8 cellular contexts compared by ENCODE assay signal in the genomic region with DNA sequence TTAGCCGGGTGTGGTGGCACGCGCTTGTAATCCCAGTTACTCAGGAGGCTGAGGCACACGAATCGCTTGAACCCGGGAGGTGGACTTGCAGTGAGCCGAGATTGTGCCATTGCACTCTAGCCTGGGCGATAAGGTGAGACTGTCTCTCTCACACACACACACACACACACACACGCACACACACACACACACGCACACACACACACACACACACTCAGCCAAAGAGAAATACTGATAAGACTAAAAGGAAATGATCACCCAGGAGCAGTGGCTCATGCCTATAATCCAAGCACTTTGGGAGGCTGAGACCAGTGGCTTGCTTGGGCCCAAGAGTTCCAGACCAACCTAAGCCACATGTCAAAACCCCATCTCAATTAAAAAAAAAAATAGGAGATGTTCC. TPM values are rescaled to one million over a fixed set of nuclear protein-coding genes. Genes with fewer than 3 reads are reported as not detected.
"Had no signal": no experiment of that assay in that cellular context is flagged by ENCODE, and none has a peak within 500 bp of the region (broad histone marks: within the 10 kb centered on the region; RNA-seq: fewer than 3 reads in every experiment).

No MANE protein-coding gene starts in this region.

- H3K4me3 Mint-ChIP-seq: H9, HFFc6 had no signal

- H3K4me2 ChIP-seq: KMS-11 had no signal

- H2AFZ ChIP-seq: GM23248 had no signal

- H3K9ac ChIP-seq: GM23248, KMS-11 had no signal

- DNase-seq: GM23248, H9, HCEC 1CT, HFFc6, IMR-90, KBM-7 had no signal

- H3K27ac ChIP-seq: GM23248, KMS-11 had no signal

- H3K9me3 Mint-ChIP-seq: H9, HFFc6 had no signal

- H3K27ac Mint-ChIP-seq: H9, HFFc6 had no signal

- H3K4me3 ChIP-seq: GM23248 had no signal

- H3K4me1 Mint-ChIP-seq: H9 had no signal

RNA-seq across cellular contexts. Expression of gene BSX, which starts 59.6 kb away (rescaled TPM):
- polyA plus RNA-seq: GM23248, H1, IMR-90 had no signal
